Comparison of ENCODE assay signal across 12 cellular contexts in genomic region chr3:197216169-197216860, GRCh38.
A peak's percentile ranks its signal among the peaks of the same experiment; 100 is the strongest.
DNase-seq lines count a peak whose midpoint lies in the region; ATAC-seq, FAIRE-seq and TF ChIP-seq lines count a peak whose summit lies in the region.
"Had no signal": no experiment of that assay in that cellular context is flagged by ENCODE, and none has a peak within 500 bp of the region (broad histone marks: within the 10 kb centered on the region; RNA-seq: fewer than 3 reads in every experiment).

No MANE protein-coding gene starts in this region.

- no peak for ATAC-seq in WTC11
- ATAC-seq: right lobe of liver had no signal

- TF ChIP-seq POLR2A in GM12892 (IDR thresholded peaks at IDR 0.05; ENCODE audit: low read depth, low read length) (no peak), H54 (IDR thresholded peaks at IDR 0.05; ENCODE audit: low read depth, low read length) (no peak)

- H3K27ac Mint-ChIP-seq in WTC11 = peak overlapping the region; percentile 5

- H3K9me3 Mint-ChIP-seq in WTC11 = peaks cover 6% of the 10 kb centered on the region

- H3K27me3 Mint-ChIP-seq in WTC11 (ENCODE audit: low read depth) = no peaks in the 10 kb centered on the region

- no peak overlapping the region for H3K4me3 ChIP-seq in fibroblast of pulmonary artery (replicated peaks; ENCODE audit: low read depth, low read length)
- no peak overlapping the region for H3K4me3 ChIP-seq in retinal pigment epithelial cell (ENCODE audit: low read length)
- H3K4me3 ChIP-seq: lower lobe of right lung, right lobe of liver had no signal

- H3K4me1 Mint-ChIP-seq in WTC11 = peaks cover 64% of the 10 kb centered on the region

- H3K4me3 Mint-ChIP-seq in WTC11 = no peak overlapping the region

- DNase-seq in GM12892 (ENCODE audit: insufficient read length) (no peak), WTC11 (ENCODE audit: low spot score) (no peak), fibroblast of pulmonary artery (ENCODE audit: low read depth) (peak; percentile 68), retinal pigment epithelial cell (ENCODE audit: low read depth) (peak; percentile 62), KG1 (lab: John Stamatoyannopoulos, UW) (no peak), NCI-H1694 treated with DMSO at 0.1 percent for 48 hours (lab: John Stamatoyannopoulos, UW) (no peak), NCI-H2029 (lab: John Stamatoyannopoulos, UW) (no peak), H54 (ENCODE audit: insufficient read length, low spot score) (no peak)
- DNase-seq: foreskin melanocyte, lower lobe of right lung, NCI-H69, right lobe of liver had no signal

- TF ChIP-seq CTCF in WTC11 (IDR thresholded peaks at IDR 0.05) (no peak), fibroblast of pulmonary artery (IDR thresholded peaks at IDR 0.05; ENCODE audit: low read length, missing control alignments) (no peak), retinal pigment epithelial cell (conservative IDR thresholded peaks at IDR 0.05; ENCODE audit: low read depth, low read length) (no peak)

- CTCF ChIA-PET in WTC11 (lab: Charles Lee) = interaction anchor here (0.7 to 1.7 kb wide), 3 partner anchors 29 to 1976 kb away, joined by 3 to 7 read pairs (median 3); no protein-coding TSS in a partner anchor

- H3K36me3 Mint-ChIP-seq in WTC11 = peaks cover 5% of the 10 kb centered on the region; the same call in 1 of the 2 replicates

- POLR2A ChIA-PET in WTC11 (lab: Charles Lee) = interaction anchor here (0.6 kb wide), 1 partner anchor 78 kb away, joined by 3 read pairs; no protein-coding TSS in a partner anchor

- FAIRE-seq in GM12892 (lab: Jason Lieb, UNC) = peak; percentile 62
- FAIRE-seq in H54 (lab: Jason Lieb, UNC) = no peak

TF ChIP-seq in WTC11, 78 proteins besides CTCF, POLR2A, EP300 and RAD21:
- TF ChIP-seq NR1H2 (CRISPR knock-in tag; IDR thresholded peaks at IDR 0.05) = no peak
TF ChIP-seq in WTC11: peak in this region for 0.

Comparison
In these comparisons a context has a peak if more than half of its experiments do, and no peak if none do; other contexts are left out.
1. DNase-seq: peak in fibroblast of pulmonary artery (single experiment) and retinal pigment epithelial cell (single experiment); none in GM12892 (single experiment), WTC11 (single experiment), KG1 (single experiment), NCI-H1694 treated with DMSO at 0.1 percent for 48 hours (single experiment), NCI-H2029 (single experiment) and H54 (single experiment).